Comparison of ENCODE assay signal across 1 cellular context in genomic region chr7:100475549-100475948, GRCh38.
TF ChIP-seq lines count a peak whose summit lies in the region.

No MANE protein-coding gene starts in this region.

TF ChIP-seq in GM23338, 12 proteins besides CTCF, POLR2A, EP300 and RAD21 (continued from another document):
- TF ChIP-seq ZNF462 (CRISPR knock-in tag; IDR thresholded peaks at IDR 0.05): no peak
- TF ChIP-seq CREB1 (CRISPR knock-in tag; IDR thresholded peaks at IDR 0.05; ENCODE audit: low read depth): no peak
- no peak for TF ChIP-seq ETS1 (IDR thresholded peaks at IDR 0.05)
